In genomic region chr9:137194388-137194787, GRCh38 we compare ENCODE assay signal across 8 cellular contexts.
DNase-seq lines count a peak whose midpoint lies in the region; ATAC-seq and TF ChIP-seq lines count a peak whose summit lies in the region.
"Had no signal": no experiment of that assay in that cellular context is flagged by ENCODE, and none has a peak within 500 bp of the region (broad histone marks: within the 10 kb centered on the region; RNA-seq: fewer than 3 reads in every experiment).

No MANE protein-coding gene starts in this region.

- H3K36me3 ChIP-seq in HEK293 (ENCODE audit: control insufficient read depth in 2 of 2, insufficient read depth in 1 of 2, low read length in 2 of 2) = peaks cover 0 to 30% of the 10 kb centered on the region in 2 experiments; a peak in 1 of 3 replicates

- POLR2A ChIA-PET in HEK293 (lab: Yijun Ruan, JAX) = interaction anchor here (0.7 to 3.1 kb wide), 7 partner anchors 10 to 65 kb away, joined by 3 to 18 read pairs (median 4); partner anchors contain the start of gene TUBB4B

- H3K27ac ChIP-seq in HEK293 (ENCODE audit: extremely low read depth, low read depth, low read length) = no peak overlapping the region
- peak overlapping the region; percentile 100 for H3K27ac ChIP-seq in angular gyrus (ENCODE audit: low read depth, low read length)
- H3K27ac ChIP-seq: psoas muscle had no signal

- DNase-seq in middle frontal gyrus (ENCODE audit: extremely low spot score, low spot score) (peak; percentile 76), germinal center (ENCODE audit: low spot score) (no peak), GDM1 (lab: John Stamatoyannopoulos, UW) (no peak)
- DNase-seq: activated T-cell treated with anti-CD3 and anti-CD28 coated beads, Interleukin-2, amount 50 U/mL, for 72 hours; psoas muscle had no signal

- CTCF ChIA-PET in HEK293 (lab: Yijun Ruan, JAX) = interaction anchor here (0.6 to 1.9 kb wide), 7 partner anchors 12 to 42 kb away, joined by 3 to 10 read pairs (median 3); partner anchors contain the start of gene RNF224

- H3K4me3 ChIP-seq in HEK293 (ENCODE audit: low read depth, low read length) = no peak overlapping the region
- H3K4me3 ChIP-seq: psoas muscle had no signal

- no peak for ATAC-seq in GM19463 (IDR thresholded peaks at IDR 0.05; ENCODE audit: unreplicated experiment)
- ATAC-seq: activated T-cell treated with anti-CD3 and anti-CD28 coated beads, Interleukin-2, amount 50 U/mL, for 72 hours had no signal

- H3K4me1 ChIP-seq in HEK293 (ENCODE audit: control insufficient read depth, insufficient read depth, low read length) = peaks cover 8% of the 10 kb centered on the region; the same call in 1 of the 2 replicates

- no peak for TF ChIP-seq CTCF in HEK293 (tag by site-specific recombination; IDR thresholded peaks at IDR 0.05)

- no peaks in the 10 kb centered on the region for H3K9me3 ChIP-seq in HEK293 (ENCODE audit: control insufficient read depth, insufficient read depth, low read depth, low read length)
- H3K9me3 ChIP-seq: psoas muscle had no signal

TF ChIP-seq in HEK293, 187 proteins besides CTCF, POLR2A, EP300 and RAD21:
- no peak for TF ChIP-seq ZNF24 (tag by site-specific recombination; IDR thresholded peaks at IDR 0.05)
- TF ChIP-seq GLIS1 (tag by site-specific recombination; IDR thresholded peaks at IDR 0.05) = peak; percentile 33
- no peak for TF ChIP-seq ZNF280C (tag by site-specific recombination; IDR thresholded peaks at IDR 0.05)
- TF ChIP-seq ZNF830 (tag by site-specific recombination; IDR thresholded peaks at IDR 0.05; ENCODE audit: low read depth) = no peak
- no peak for TF ChIP-seq KLF17 (tag by site-specific recombination; IDR thresholded peaks at IDR 0.05)
- peak; percentile 17 for TF ChIP-seq ZBTB26 (tag by site-specific recombination; optimal IDR thresholded peaks at IDR 0.05)
- no peak for TF ChIP-seq KLF16 (tag by site-specific recombination; IDR thresholded peaks at IDR 0.05)
- TF ChIP-seq BCL11B (tag by site-specific recombination; IDR thresholded peaks at IDR 0.05; ENCODE audit: low read depth) = peak; percentile 2; the same call in 1 of the 2 replicates
- peak; percentile 43 for TF ChIP-seq ZIC2 (tag by site-specific recombination; IDR thresholded peaks at IDR 0.05)
- TF ChIP-seq ZNF350 (tag by site-specific recombination; IDR thresholded peaks at IDR 0.05) = no peak
- no peak for TF ChIP-seq ZNF221 (tag by site-specific recombination; IDR thresholded peaks at IDR 0.05; ENCODE audit: borderline replicate concordance)
- no peak for TF ChIP-seq SP2 (tag by site-specific recombination; IDR thresholded peaks at IDR 0.05)
